8 cellular contexts compared by ENCODE assay signal in genomic region chr7:100544949-100545635, GRCh38. TPM values are rescaled to one million over a fixed set of nuclear protein-coding genes. Genes with fewer than 3 reads are reported as not detected.
DNase-seq lines count a peak whose midpoint lies in the region; ATAC-seq and TF ChIP-seq lines count a peak whose summit lies in the region.

No MANE protein-coding gene starts in this region.

- TF ChIP-seq EP300 in SK-N-SH (IDR thresholded peaks at IDR 0.05; ENCODE audit: borderline replicate concordance in 1 of 2, low read depth in 1 of 2, low read length in 1 of 2), result no peak

- CTCF ChIA-PET in SK-N-SH (lab: Yijun Ruan, JAX), result interaction anchor here (0.7 to 19.1 kb wide), 11 partner anchors 10 to 107 kb away, joined by 3 to 353 read pairs (median 4); partner anchors contain the start of genes MOSPD3 and NYAP1

- H3K36me3 ChIP-seq in SK-N-SH (replicated peaks in 1 of 2; ENCODE audit: control insufficient read depth in 1 of 2, insufficient read depth in 2 of 2, low read length in 1 of 2) (peaks cover 0 to 3% of the 10 kb centered on the region in 2 experiments), skeletal muscle satellite cell (ENCODE audit: insufficient read depth, low read length) (peaks cover 3% of the 10 kb centered on the region), Karpas-422 (ENCODE audit: insufficient read depth, low read length) (no peaks in the 10 kb centered on the region)

- H3K27me3 Mint-ChIP-seq in activated naive CD4-positive, alpha-beta T cell treated with anti-CD3 and anti-CD28 coated beads, Interleukin-2, amount 50 U/mL, for 24 hours, result no peaks in the 10 kb centered on the region

- TF ChIP-seq RAD21 in SK-N-SH (IDR thresholded peaks at IDR 0.05; ENCODE audit: low read length), result no peak

- H3K79me2 ChIP-seq in SK-N-SH (ENCODE audit: insufficient read depth), result peaks cover 27% of the 10 kb centered on the region; the same call in 1 of the 2 replicates
- no peaks in the 10 kb centered on the region for H3K79me2 ChIP-seq in Karpas-422 (ENCODE audit: low read length)

- peaks cover 94% of the 10 kb centered on the region for H3K4me1 Mint-ChIP-seq in activated naive CD4-positive, alpha-beta T cell treated with anti-CD3 and anti-CD28 coated beads, Interleukin-2, amount 50 U/mL, for 24 hours

- H3K27ac ChIP-seq in SK-N-SH (ENCODE audit: low read depth in 2 of 2, low read length in 1 of 2) (peak overlapping the region; percentile 89), Karpas-422 (ENCODE audit: low read length) (no peak overlapping the region)

- peak overlapping the region; percentile 96 for H3K27ac Mint-ChIP-seq in activated naive CD4-positive, alpha-beta T cell treated with anti-CD3 and anti-CD28 coated beads, Interleukin-2, amount 50 U/mL, for 24 hours

- no peaks in the 10 kb centered on the region for H3K9me3 Mint-ChIP-seq in activated naive CD4-positive, alpha-beta T cell treated with anti-CD3 and anti-CD28 coated beads, Interleukin-2, amount 50 U/mL, for 24 hours

- H3K36me3 Mint-ChIP-seq in activated naive CD4-positive, alpha-beta T cell treated with anti-CD3 and anti-CD28 coated beads, Interleukin-2, amount 50 U/mL, for 24 hours, result peaks cover 4% of the 10 kb centered on the region

- peaks cover 36% of the 10 kb centered on the region for H3F3A ChIP-seq in SK-N-SH (replicated peaks; ENCODE audit: insufficient read depth)

- H3K4me3 ChIP-seq in SK-N-SH (ENCODE audit: low read depth in 2 of 2, low read length in 1 of 2), result 0 out of 4 replicates have a peak overlapping the region, but pooled peaks of 1 of the 2 experiments have one; percentile 3
- H3K4me3 ChIP-seq in fibroblast of the aortic adventitia (ENCODE audit: low read depth, low read length), result no peak overlapping the region
- peak overlapping the region; percentile 6 for H3K4me3 ChIP-seq in skeletal muscle satellite cell (ENCODE audit: low read length)
- H3K4me3 ChIP-seq in Karpas-422 (ENCODE audit: low read length), result no peak overlapping the region

- 43% methylated on average over 2 of the region's 2 CpGs for WGBS in SK-N-SH (ENCODE audit: low lambda C conversion rate)

- TF ChIP-seq CTCF in SK-N-SH (IDR thresholded peaks at IDR 0.05), result no peak
- no peak for TF ChIP-seq CTCF in fibroblast of the aortic adventitia (IDR thresholded peaks at IDR 0.05; ENCODE audit: insufficient read depth, low read length)

- peak overlapping the region; percentile 69 for H2AFZ ChIP-seq in SK-N-SH (ENCODE audit: low read depth)
- H2AFZ ChIP-seq in Karpas-422 (ENCODE audit: low read length), result no peak overlapping the region

- H3K9me3 ChIP-seq in SK-N-SH (no peaks in the 10 kb centered on the region), skeletal muscle satellite cell (replicated peaks; ENCODE audit: low read length) (no peaks in the 10 kb centered on the region), Karpas-422 (ENCODE audit: low read length) (no peaks in the 10 kb centered on the region)

- H4K20me1 ChIP-seq in SK-N-SH (ENCODE audit: insufficient read depth), result no peaks in the 10 kb centered on the region
- peaks cover 3% of the 10 kb centered on the region; the same call in 1 of the 2 replicates for H4K20me1 ChIP-seq in Karpas-422 (ENCODE audit: insufficient read depth, low read depth, low read length)

- H3K9me2 ChIP-seq in SK-N-SH (no peaks in the 10 kb centered on the region), Karpas-422 (replicated peaks; ENCODE audit: insufficient read depth, low read length) (no peaks in the 10 kb centered on the region)

- DNase-seq in activated naive CD4-positive, alpha-beta T cell treated with Interleukin-2 at 50 U/mL for 16 hours, result no peak
- no peak for DNase-seq in SK-N-SH
- peak; percentile 65 for DNase-seq in fibroblast of the aortic adventitia (ENCODE audit: low read depth)
- no peak for DNase-seq in SIG-M5 treated with dmso at 0.1 percent for 504 hours (lab: John Stamatoyannopoulos, UW; ENCODE audit: unreplicated experiment)
- no peak for DNase-seq in Karpas-422

- H3K4me2 ChIP-seq in SK-N-SH (peak overlapping the region; percentile 68), skeletal muscle satellite cell (ENCODE audit: low read length) (peak overlapping the region; percentile 62), Karpas-422 (ENCODE audit: low read depth, low read length, poor library complexity, severe bottlenecking) (no peak overlapping the region)

- POLR2A ChIA-PET in SK-N-SH (lab: Yijun Ruan, JAX), result interaction anchor here (0.6 to 0.9 kb wide), 3 partner anchors 25 to 41 kb away, joined by 3 read pairs; partner anchors contain the start of genes FBXO24 and LRCH4

- H3K4me1 ChIP-seq in SK-N-SH (ENCODE audit: control insufficient read depth in 1 of 2, insufficient read depth in 2 of 2, low read depth in 1 of 2, low read length in 1 of 2) (peaks cover 40 to 44% of the 10 kb centered on the region in 2 experiments), skeletal muscle satellite cell (ENCODE audit: control insufficient read depth, insufficient read depth, low read length) (peaks cover 67% of the 10 kb centered on the region), Karpas-422 (ENCODE audit: low read length) (peaks cover 7% of the 10 kb centered on the region)

- peak overlapping the region; percentile 30 for H3K9ac ChIP-seq in SK-N-SH
- peak overlapping the region; percentile 50 for H3K9ac ChIP-seq in skeletal muscle satellite cell (ENCODE audit: low read depth, low read length)
- H3K9ac ChIP-seq in Karpas-422 (ENCODE audit: low read length), result no peak overlapping the region

- H3K27me3 ChIP-seq in SK-N-SH (ENCODE audit: insufficient read depth) (no peaks in the 10 kb centered on the region), skeletal muscle satellite cell (ENCODE audit: control insufficient read depth, insufficient read depth, low read length) (no peaks in the 10 kb centered on the region), Karpas-422 (ENCODE audit: low read length) (no peaks in the 10 kb centered on the region)

- H3K4me3 Mint-ChIP-seq in activated naive CD4-positive, alpha-beta T cell treated with anti-CD3 and anti-CD28 coated beads, Interleukin-2, amount 50 U/mL, for 24 hours, result peak overlapping the region; percentile 82

- ATAC-seq in GM21390 (IDR thresholded peaks at IDR 0.05; ENCODE audit: unreplicated experiment), result no peak

TF ChIP-seq in SK-N-SH, 30 proteins besides CTCF, POLR2A, EP300 and RAD21:
- no peak for TF ChIP-seq NFIC (IDR thresholded peaks at IDR 0.05; ENCODE audit: borderline replicate concordance)
- no peak for TF ChIP-seq FOXJ3 (CRISPR knock-in tag; IDR thresholded peaks at IDR 0.05)

RNA-seq across cellular contexts. Expression of gene AGFG2, which starts 6.1 kb away (rescaled TPM):
- 16.1 and 23.1 TPM in 2 replicates for polyA plus RNA-seq in SK-N-SH (2012; rRNA removed)
- 9.1 and 10.0 TPM in 2 replicates for polyA plus RNA-seq in SK-N-SH (2012; cell fraction: cytosol; rRNA removed)
- 29.2 and 35.1 TPM in 2 replicates for polyA plus RNA-seq in SK-N-SH (2012; cell fraction: nucleus; rRNA removed)
- 10.7 and 19.3 TPM in 2 replicates for total RNA-seq in fibroblast of the aortic adventitia (ENCODE audit: low replicate concordance)
- 12.9 and 14.9 TPM in 2 replicates for total RNA-seq in skeletal muscle satellite cell (2012; rRNA removed)
- total RNA-seq in Karpas-422 (2014; rRNA removed; shearing (Covaris generic); ENCODE audit: low replicate concordance), result 5.7 and 6.7 TPM in 2 replicates

RNA-seq across cellular contexts. Expression of gene SAP25, which starts 28.6 kb away (rescaled TPM):
- 1.0 and 1.2 TPM in 2 replicates for polyA plus RNA-seq in SK-N-SH (2012; rRNA removed)
- 0.18 TPM in 1 of 2 replicates, not detected in the other for polyA plus RNA-seq in SK-N-SH (2012; cell fraction: cytosol; rRNA removed)
- polyA plus RNA-seq in SK-N-SH (2012; cell fraction: nucleus; rRNA removed), result 8.7 and 22.8 TPM in 2 replicates
- not detected in 2 replicates for total RNA-seq in fibroblast of the aortic adventitia (ENCODE audit: low replicate concordance)
- not detected in 2 replicates for total RNA-seq in skeletal muscle satellite cell (2012; rRNA removed)
- total RNA-seq in Karpas-422 (2014; rRNA removed; shearing (Covaris generic); ENCODE audit: low replicate concordance), result 2.5 and 4.9 TPM in 2 replicates

RNA-seq across cellular contexts. Expression of gene LRCH4, which starts 40.8 kb away (rescaled TPM):
- 24.2 and 29.8 TPM in 2 replicates for polyA plus RNA-seq in SK-N-SH (2012; rRNA removed)
- 6.4 and 8.9 TPM in 2 replicates for polyA plus RNA-seq in SK-N-SH (2012; cell fraction: cytosol; rRNA removed)
- polyA plus RNA-seq in SK-N-SH (2012; cell fraction: nucleus; rRNA removed), result 189 and 213 TPM in 2 replicates
- 9.4 and 21.3 TPM in 2 replicates for total RNA-seq in fibroblast of the aortic adventitia (ENCODE audit: low replicate concordance)
- total RNA-seq in skeletal muscle satellite cell (2012; rRNA removed), result 13.2 and 15.1 TPM in 2 replicates
- total RNA-seq in Karpas-422 (2014; rRNA removed; shearing (Covaris generic); ENCODE audit: low replicate concordance), result 11.9 and 33.5 TPM in 2 replicates

RNA-seq across cellular contexts. Expression of gene FBXO24, which starts 41.0 kb away (rescaled TPM):
- 0.71 and 0.94 TPM in 2 replicates for polyA plus RNA-seq in SK-N-SH (2012; rRNA removed)
- 0.52 and 0.54 TPM in 2 replicates for polyA plus RNA-seq in SK-N-SH (2012; cell fraction: cytosol; rRNA removed)
- polyA plus RNA-seq in SK-N-SH (2012; cell fraction: nucleus; rRNA removed), result 3.3 and 3.7 TPM in 2 replicates
- total RNA-seq in fibroblast of the aortic adventitia (ENCODE audit: low replicate concordance), result 0.54 TPM in 1 of 2 replicates, not detected in the other
- total RNA-seq in skeletal muscle satellite cell (2012; rRNA removed), result 0.44 TPM in 1 of 2 replicates, not detected in the other
- total RNA-seq in Karpas-422 (2014; rRNA removed; shearing (Covaris generic); ENCODE audit: low replicate concordance), result 1.0 TPM in 1 of 2 replicates, not detected in the other

RNA-seq across cellular contexts. Expression of gene PCOLCE, which starts 57.1 kb away (rescaled TPM):
- 190 and 448 TPM in 2 replicates for polyA plus RNA-seq in SK-N-SH (2012; rRNA removed)
- polyA plus RNA-seq in SK-N-SH (2012; cell fraction: cytosol; rRNA removed), result 153 and 201 TPM in 2 replicates
- polyA plus RNA-seq in SK-N-SH (2012; cell fraction: nucleus; rRNA removed), result 1,146 and 1,459 TPM in 2 replicates
- 165 and 286 TPM in 2 replicates for total RNA-seq in fibroblast of the aortic adventitia (ENCODE audit: low replicate concordance)
- 124 and 181 TPM in 2 replicates for total RNA-seq in skeletal muscle satellite cell (2012; rRNA removed)
- total RNA-seq in Karpas-422 (2014; rRNA removed; shearing (Covaris generic); ENCODE audit: low replicate concordance), result 2.8 and 12.3 TPM in 2 replicates
